Comparison of ENCODE assay signal across 8 cellular contexts in genomic region chr5:40798012-40798855, GRCh38. TPM values are rescaled to one million over a fixed set of nuclear protein-coding genes. Genes with fewer than 3 reads are reported as not detected.
DNase-seq lines count a peak whose midpoint lies in the region; ATAC-seq and TF ChIP-seq lines count a peak whose summit lies in the region.

PRKAA1 (minus strand) TSS chr5:40798374; CDS start chr5:40798189, 185 bp downstream.

- peaks cover 3 to 5% of the 10 kb centered on the region in 2 experiments for H3K36me3 ChIP-seq in SK-N-SH (replicated peaks in 1 of 2; ENCODE audit: control insufficient read depth in 1 of 2, insufficient read depth in 2 of 2, low read length in 1 of 2)

- peak within 1 kb of the TSS; percentile 97 for H2AFZ ChIP-seq in SK-N-SH (ENCODE audit: low read depth)

- TF ChIP-seq EP300 in SK-N-SH (IDR thresholded peaks at IDR 0.05; ENCODE audit: borderline replicate concordance in 1 of 2, low read depth in 1 of 2, low read length in 1 of 2), result no peak

- CTCF ChIA-PET in SK-N-SH (lab: Yijun Ruan, JAX), result interaction anchor here (0.6 to 1.8 kb wide), 5 partner anchors 12 to 85 kb away, joined by 3 to 8 read pairs (median 3); partner anchors contain the start of genes RPL37 and TTC33

- H3K4me3 ChIP-seq in GM12865 (ENCODE audit: low read depth, low read length) (peak within 1 kb of the TSS; percentile 80), SK-N-SH (ENCODE audit: low read depth in 2 of 2, low read length in 1 of 2) (peak within 1 kb of the TSS; percentile 89 to 93)

- peaks cover 4 to 11% of the 10 kb centered on the region in 2 experiments; a peak in 2 of 4 replicates for H3K4me1 ChIP-seq in SK-N-SH (ENCODE audit: control insufficient read depth in 1 of 2, insufficient read depth in 2 of 2, low read depth in 1 of 2, low read length in 1 of 2)

- peaks cover 22% of the 10 kb centered on the region for H3F3A ChIP-seq in SK-N-SH (replicated peaks; ENCODE audit: insufficient read depth)

- H3K4me2 ChIP-seq in SK-N-SH, result peak within 1 kb of the TSS; percentile 83

- DNase-seq in GM12865 (ENCODE audit: low read depth) (peak; percentile 93), NCI-H1092 (lab: John Stamatoyannopoulos, UW) (peak; percentile 76), SK-N-SH (peak; percentile 98), globus pallidus (ENCODE audit: low spot score) (peak; percentile 93), omental fat pad (ENCODE audit: low spot score) (peak; percentile 77)
- peak; percentile 91 for DNase-seq in activated naive CD4-positive, alpha-beta T cell treated with anti-CD3 and anti-CD28 coated beads, Interleukin-2, amount 50 U/mL, for 16 hours

- H3K27ac ChIP-seq in SK-N-SH (ENCODE audit: low read depth in 2 of 2, low read length in 1 of 2) (peak within 1 kb of the TSS; percentile 91 to 96), temporal lobe (ENCODE audit: low read depth, low read length) (peak within 1 kb of the TSS; percentile 89)

- ATAC-seq in HG02623 (IDR thresholded peaks at IDR 0.05; ENCODE audit: unreplicated experiment) (peak; percentile 95), omental fat pad (ENCODE audit: low FRiP score) (peak; percentile 98)

- H3K9ac ChIP-seq in SK-N-SH, result peak within 1 kb of the TSS; percentile 93

- H4K20me1 ChIP-seq in SK-N-SH (ENCODE audit: insufficient read depth), result peaks cover 38% of the 10 kb centered on the region

- no peaks in the 10 kb centered on the region for H3K27me3 ChIP-seq in SK-N-SH (ENCODE audit: insufficient read depth)

- no peaks in the 10 kb centered on the region for H3K9me2 ChIP-seq in SK-N-SH

- no peaks in the 10 kb centered on the region for H3K9me3 ChIP-seq in SK-N-SH

- H3K79me2 ChIP-seq in SK-N-SH (ENCODE audit: insufficient read depth), result peaks cover 51% of the 10 kb centered on the region

- WGBS in SK-N-SH (ENCODE audit: low lambda C conversion rate), result 1% methylated on average over 19 of the region's 73 CpGs

- TF ChIP-seq CTCF in GM12865 (IDR thresholded peaks at IDR 0.05; ENCODE audit: insufficient read depth, low read depth, low read length, missing control alignments) (peak; percentile 71), SK-N-SH (IDR thresholded peaks at IDR 0.05) (peak; percentile 44), omental fat pad (IDR thresholded peaks at IDR 0.05) (no peak)

- peak; percentile 5; the same call in 1 of the 2 replicates for TF ChIP-seq RAD21 in SK-N-SH (IDR thresholded peaks at IDR 0.05; ENCODE audit: low read length)

- POLR2A ChIA-PET in SK-N-SH (lab: Yijun Ruan, JAX), result interaction anchor here (0.6 to 2.2 kb wide), 5 partner anchors 17 to 37 kb away, joined by 3 to 23 read pairs (median 4); partner anchors contain the start of gene RPL37

TF ChIP-seq in SK-N-SH, 30 proteins besides CTCF, POLR2A, EP300 and RAD21:
- no peak for TF ChIP-seq EZH2phosphoT487 (IDR thresholded peaks at IDR 0.05; ENCODE audit: borderline replicate concordance, low read depth)
- TF ChIP-seq GATA2 (CRISPR knock-in tag; IDR thresholded peaks at IDR 0.05), result no peak
- TF ChIP-seq FOXJ3 (CRISPR knock-in tag; IDR thresholded peaks at IDR 0.05), result no peak; the same call in 1 of the 2 replicates
- 0 out of 2 replicates have a peak, but pooled peaks have one; percentile 43 for TF ChIP-seq SIN3A (IDR thresholded peaks at IDR 0.05; ENCODE audit: borderline replicate concordance, low read depth, low read length)
- peak; percentile 89 for TF ChIP-seq YY1 (IDR thresholded peaks at IDR 0.05; ENCODE audit: low read depth)
- peak; percentile 69 for TF ChIP-seq MXI1 (IDR thresholded peaks at IDR 0.05; ENCODE audit: low read depth, low read length)
- peak; percentile 58 for TF ChIP-seq NRF1 (IDR thresholded peaks at IDR 0.05; ENCODE audit: low read depth, low read length)
- TF ChIP-seq MEF2A (IDR thresholded peaks at IDR 0.05; ENCODE audit: borderline replicate concordance, low read depth), result no peak
- TF ChIP-seq USF2 (IDR thresholded peaks at IDR 0.05; ENCODE audit: borderline replicate concordance, low read depth, low read length), result no peak
- peak; percentile 84 for TF ChIP-seq POLR2AphosphoS5 (IDR thresholded peaks at IDR 0.05; ENCODE audit: low read depth, low read length)
- TF ChIP-seq CHD2 (IDR thresholded peaks at IDR 0.05; ENCODE audit: low read length, partially characterized antibody), result peak; percentile 19
- TF ChIP-seq, protein P1, sequence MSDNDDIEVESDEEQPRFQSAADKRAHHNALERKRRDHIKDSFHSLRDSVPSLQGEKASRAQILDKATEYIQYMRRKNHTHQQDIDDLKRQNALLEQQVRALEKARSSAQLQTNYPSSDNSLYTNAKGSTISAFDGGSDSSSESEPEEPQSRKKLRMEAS (IDR thresholded peaks at IDR 0.05; ENCODE audit: low read depth), result peak; percentile 1; the same call in 1 of the 2 replicates
- no peak for TF ChIP-seq FOXM1 (IDR thresholded peaks at IDR 0.05; ENCODE audit: low read depth)
- TF ChIP-seq TAF1 (IDR thresholded peaks at IDR 0.05; ENCODE audit: borderline replicate concordance, low read depth, low read length), result peak; percentile 95

RNA-seq across cellular contexts. Expression of gene PRKAA1, which starts in this region (rescaled TPM):
- polyA plus RNA-seq in SK-N-SH (2012; rRNA removed), result 23.2 and 34.4 TPM in 2 replicates
- 24.4 and 27.7 TPM in 2 replicates for polyA plus RNA-seq in SK-N-SH (2012; cell fraction: cytosol; rRNA removed)
- 63.9 and 115 TPM in 2 replicates for polyA plus RNA-seq in SK-N-SH (2012; cell fraction: nucleus; rRNA removed)
- total RNA-seq in omental fat pad (100 to 1,000 TPM in 1 of 4 donors, 10 to 100 TPM in 3; 67.1 to 120 (median 92.8) TPM), temporal lobe (58.8 TPM)

Comparison
In these comparisons a context has a peak if more than half of its experiments do, and no peak if none do; other contexts are left out.
1. Peak in every context shown above with its lines: DNase-seq, ATAC-seq, H3K4me3 ChIP-seq and H3K27ac ChIP-seq.
2. CTCF ChIP-seq: peak in GM12865 (single experiment) and SK-N-SH (single experiment); none in omental fat pad (0 of 3).